Comparison of ENCODE assay signal across 1 cellular context in the genomic region with DNA sequence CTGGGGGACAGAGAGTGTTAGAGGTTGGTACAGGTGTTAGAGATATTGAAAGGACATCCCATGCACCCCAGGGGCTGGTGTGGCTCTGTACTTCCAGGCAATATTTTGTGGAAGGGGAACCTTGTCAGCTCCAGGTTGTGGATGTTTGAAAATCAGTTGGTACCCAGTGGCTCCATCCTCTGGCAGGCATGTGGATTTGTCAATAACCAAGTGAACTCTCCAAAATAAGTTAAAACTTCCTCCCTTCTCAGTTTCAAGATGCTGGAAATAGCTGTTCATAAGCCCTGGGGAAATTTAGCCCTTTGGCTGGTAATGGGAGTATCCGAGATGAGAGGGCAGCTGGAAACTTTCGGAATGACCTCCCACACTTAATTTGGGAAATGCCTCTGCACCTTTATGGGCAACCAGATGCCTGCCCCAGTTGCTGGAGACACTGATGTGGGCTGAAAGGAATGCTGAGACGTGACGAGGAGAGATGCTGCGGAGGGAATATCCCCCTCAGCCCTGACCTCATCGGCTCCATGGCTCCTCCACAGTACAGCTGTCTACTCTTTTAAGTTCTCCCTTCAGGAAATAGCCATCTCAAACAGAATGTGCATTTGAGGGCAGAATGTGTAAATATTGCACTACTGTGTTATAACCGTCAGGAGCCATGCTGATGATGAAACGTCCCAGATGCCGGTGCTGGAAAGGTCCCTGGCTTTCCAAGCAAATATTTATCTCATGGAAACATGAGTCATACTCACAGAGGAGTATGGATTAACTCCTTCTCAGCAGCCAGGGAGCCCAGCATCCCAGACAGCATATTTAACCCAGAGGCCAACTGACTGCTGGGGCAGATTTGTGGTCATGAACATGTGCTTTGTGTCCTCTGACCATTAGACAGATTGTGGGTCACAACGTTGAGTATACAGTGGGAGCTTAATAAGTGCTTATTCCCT.
TF ChIP-seq lines count a peak whose summit lies in the region.

No MANE protein-coding gene starts in this region.

TF ChIP-seq in HepG2, 621 proteins besides CTCF, POLR2A, EP300 and RAD21 (continued from another document and continues in another):
- TF ChIP-seq FOXK1 (CRISPR knock-in tag; IDR thresholded peaks at IDR 0.05; ENCODE audit: borderline replicate concordance, low read depth) (peak; percentile 99), HNF4A (CRISPR knock-in tag; IDR thresholded peaks at IDR 0.05) (peak; percentile 81), RBFOX2 (IDR thresholded peaks at IDR 0.05; ENCODE audit: low read depth, low read length) (0 out of 2 replicates have a peak, but pooled peaks have one; percentile 29), ZNF839 (CRISPR knock-in tag; IDR thresholded peaks at IDR 0.05; ENCODE audit: borderline replicate concordance) (no peak), ZNF292 (CRISPR knock-in tag; IDR thresholded peaks at IDR 0.05; ENCODE audit: borderline replicate concordance, low read depth) (peak; percentile 84; the same call in 1 of the 2 replicates), POLR2AphosphoS5 (IDR thresholded peaks at IDR 0.05; ENCODE audit: low read depth, low read length) (no peak), ZNF790 (CRISPR knock-in tag; IDR thresholded peaks at IDR 0.05; ENCODE audit: borderline replicate concordance) (0 out of 2 replicates have a peak, but pooled peaks have one; percentile 35), ZNF746 (CRISPR knock-in tag; IDR thresholded peaks at IDR 0.05) (peak; percentile 66; the same call in 1 of the 2 replicates), MEIS2 (CRISPR knock-in tag; IDR thresholded peaks at IDR 0.05) (peak; percentile 95), RXRB (CRISPR knock-in tag; IDR thresholded peaks at IDR 0.05; ENCODE audit: borderline replicate concordance) (peak; percentile 98), SAP130 (CRISPR knock-in tag; IDR thresholded peaks at IDR 0.05; ENCODE audit: low read depth) (peak; percentile 97), HNRNPL (IDR thresholded peaks at IDR 0.05; ENCODE audit: low read depth, low read length) (no peak), SETDB1 (CRISPR knock-in tag; IDR thresholded peaks at IDR 0.05; ENCODE audit: borderline replicate concordance) (no peak), ZNF17 (CRISPR knock-in tag; IDR thresholded peaks at IDR 0.05) (0 out of 2 replicates have a peak, but pooled peaks have one; percentile 43), ELF1 (CRISPR knock-in tag; IDR thresholded peaks at IDR 0.05) (peak; percentile 71; the same call in 1 of the 2 replicates), ZKSCAN1 (IDR thresholded peaks at IDR 0.05; ENCODE audit: low read length) (no peak)
- TF ChIP-seq, protein P1, sequence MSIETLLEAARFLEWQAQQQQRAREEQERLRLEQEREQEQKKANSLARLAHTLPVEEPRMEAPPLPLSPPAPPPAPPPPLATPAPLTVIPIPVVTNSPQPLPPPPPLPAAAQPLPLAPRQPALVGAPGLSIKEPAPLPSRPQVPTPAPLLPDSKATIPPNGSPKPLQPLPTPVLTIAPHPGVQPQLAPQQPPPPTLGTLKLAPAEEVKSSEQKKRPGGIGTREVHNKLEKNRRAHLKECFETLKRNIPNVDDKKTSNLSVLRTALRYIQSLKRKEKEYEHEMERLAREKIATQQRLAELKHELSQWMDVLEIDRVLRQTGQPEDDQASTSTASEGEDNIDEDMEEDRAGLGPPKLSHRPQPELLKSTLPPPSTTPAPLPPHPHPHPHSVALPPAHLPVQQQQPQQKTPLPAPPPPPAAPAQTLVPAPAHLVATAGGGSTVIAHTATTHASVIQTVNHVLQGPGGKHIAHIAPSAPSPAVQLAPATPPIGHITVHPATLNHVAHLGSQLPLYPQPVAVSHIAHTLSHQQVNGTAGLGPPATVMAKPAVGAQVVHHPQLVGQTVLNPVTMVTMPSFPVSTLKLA (IDR thresholded peaks at IDR 0.05), result peak; percentile 49; the same call in 1 of the 2 replicates
- TF ChIP-seq, protein P2, sequence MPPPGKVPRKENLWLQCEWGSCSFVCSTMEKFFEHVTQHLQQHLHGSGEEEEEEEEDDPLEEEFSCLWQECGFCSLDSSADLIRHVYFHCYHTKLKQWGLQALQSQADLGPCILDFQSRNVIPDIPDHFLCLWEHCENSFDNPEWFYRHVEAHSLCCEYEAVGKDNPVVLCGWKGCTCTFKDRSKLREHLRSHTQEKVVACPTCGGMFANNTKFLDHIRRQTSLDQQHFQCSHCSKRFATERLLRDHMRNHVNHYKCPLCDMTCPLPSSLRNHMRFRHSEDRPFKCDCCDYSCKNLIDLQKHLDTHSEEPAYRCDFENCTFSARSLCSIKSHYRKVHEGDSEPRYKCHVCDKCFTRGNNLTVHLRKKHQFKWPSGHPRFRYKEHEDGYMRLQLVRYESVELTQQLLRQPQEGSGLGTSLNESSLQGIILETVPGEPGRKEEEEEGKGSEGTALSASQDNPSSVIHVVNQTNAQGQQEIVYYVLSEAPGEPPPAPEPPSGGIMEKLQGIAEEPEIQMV (CRISPR knock-in tag; IDR thresholded peaks at IDR 0.05; ENCODE audit: low read depth), result peak; percentile 62
- TF ChIP-seq, protein P3, sequence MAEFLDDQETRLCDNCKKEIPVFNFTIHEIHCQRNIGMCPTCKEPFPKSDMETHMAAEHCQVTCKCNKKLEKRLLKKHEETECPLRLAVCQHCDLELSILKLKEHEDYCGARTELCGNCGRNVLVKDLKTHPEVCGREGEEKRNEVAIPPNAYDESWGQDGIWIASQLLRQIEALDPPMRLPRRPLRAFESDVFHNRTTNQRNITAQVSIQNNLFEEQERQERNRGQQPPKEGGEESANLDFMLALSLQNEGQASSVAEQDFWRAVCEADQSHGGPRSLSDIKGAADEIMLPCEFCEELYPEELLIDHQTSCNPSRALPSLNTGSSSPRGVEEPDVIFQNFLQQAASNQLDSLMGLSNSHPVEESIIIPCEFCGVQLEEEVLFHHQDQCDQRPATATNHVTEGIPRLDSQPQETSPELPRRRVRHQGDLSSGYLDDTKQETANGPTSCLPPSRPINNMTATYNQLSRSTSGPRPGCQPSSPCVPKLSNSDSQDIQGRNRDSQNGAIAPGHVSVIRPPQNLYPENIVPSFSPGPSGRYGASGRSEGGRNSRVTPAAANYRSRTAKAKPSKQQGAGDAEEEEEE (CRISPR knock-in tag; IDR thresholded peaks at IDR 0.05; ENCODE audit: borderline replicate concordance), result peak; percentile 57; the same call in 1 of the 2 replicates
- TF ChIP-seq, protein P4, sequence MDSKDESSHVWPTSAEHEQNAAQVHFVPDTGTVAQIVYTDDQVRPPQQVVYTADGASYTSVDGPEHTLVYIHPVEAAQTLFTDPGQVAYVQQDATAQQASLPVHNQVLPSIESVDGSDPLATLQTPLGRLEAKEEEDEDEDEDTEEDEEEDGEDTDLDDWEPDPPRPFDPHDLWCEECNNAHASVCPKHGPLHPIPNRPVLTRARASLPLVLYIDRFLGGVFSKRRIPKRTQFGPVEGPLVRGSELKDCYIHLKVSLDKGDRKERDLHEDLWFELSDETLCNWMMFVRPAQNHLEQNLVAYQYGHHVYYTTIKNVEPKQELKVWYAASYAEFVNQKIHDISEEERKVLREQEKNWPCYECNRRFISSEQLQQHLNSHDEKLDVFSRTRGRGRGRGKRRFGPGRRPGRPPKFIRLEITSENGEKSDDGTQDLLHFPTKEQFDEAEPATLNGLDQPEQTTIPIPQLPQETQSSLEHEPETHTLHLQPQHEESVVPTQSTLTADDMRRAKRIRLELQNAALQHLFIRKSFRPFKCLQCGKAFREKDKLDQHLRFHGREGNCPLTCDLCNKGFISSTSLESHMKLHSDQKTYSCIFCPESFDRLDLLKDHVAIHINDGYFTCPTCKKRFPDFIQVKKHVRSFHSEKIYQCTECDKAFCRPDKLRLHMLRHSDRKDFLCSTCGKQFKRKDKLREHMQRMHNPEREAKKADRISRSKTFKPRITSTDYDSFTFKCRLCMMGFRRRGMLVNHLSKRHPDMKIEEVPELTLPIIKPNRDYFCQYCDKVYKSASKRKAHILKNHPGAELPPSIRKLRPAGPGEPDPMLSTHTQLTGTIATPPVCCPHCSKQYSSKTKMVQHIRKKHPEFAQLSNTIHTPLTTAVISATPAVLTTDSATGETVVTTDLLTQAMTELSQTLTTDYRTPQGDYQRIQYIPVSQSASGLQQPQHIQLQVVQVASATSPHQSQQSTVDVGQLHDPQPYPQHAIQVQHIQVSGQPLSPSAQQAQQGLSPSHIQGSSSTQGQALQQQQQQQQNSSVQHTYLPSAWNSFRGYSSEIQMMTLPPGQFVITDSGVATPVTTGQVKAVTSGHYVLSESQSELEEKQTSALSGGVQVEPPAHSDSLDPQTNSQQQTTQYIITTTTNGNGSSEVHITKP (CRISPR knock-in tag; IDR thresholded peaks at IDR 0.05; ENCODE audit: low read depth), result peak; percentile 71; the same call in 1 of the 2 replicates
- TF ChIP-seq, protein P5, sequence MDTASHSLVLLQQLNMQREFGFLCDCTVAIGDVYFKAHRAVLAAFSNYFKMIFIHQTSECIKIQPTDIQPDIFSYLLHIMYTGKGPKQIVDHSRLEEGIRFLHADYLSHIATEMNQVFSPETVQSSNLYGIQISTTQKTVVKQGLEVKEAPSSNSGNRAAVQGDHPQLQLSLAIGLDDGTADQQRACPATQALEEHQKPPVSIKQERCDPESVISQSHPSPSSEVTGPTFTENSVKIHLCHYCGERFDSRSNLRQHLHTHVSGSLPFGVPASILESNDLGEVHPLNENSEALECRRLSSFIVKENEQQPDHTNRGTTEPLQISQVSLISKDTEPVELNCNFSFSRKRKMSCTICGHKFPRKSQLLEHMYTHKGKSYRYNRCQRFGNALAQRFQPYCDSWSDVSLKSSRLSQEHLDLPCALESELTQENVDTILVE (CRISPR knock-in tag; IDR thresholded peaks at IDR 0.05), result peak; percentile 86
- TF ChIP-seq, protein P6, sequence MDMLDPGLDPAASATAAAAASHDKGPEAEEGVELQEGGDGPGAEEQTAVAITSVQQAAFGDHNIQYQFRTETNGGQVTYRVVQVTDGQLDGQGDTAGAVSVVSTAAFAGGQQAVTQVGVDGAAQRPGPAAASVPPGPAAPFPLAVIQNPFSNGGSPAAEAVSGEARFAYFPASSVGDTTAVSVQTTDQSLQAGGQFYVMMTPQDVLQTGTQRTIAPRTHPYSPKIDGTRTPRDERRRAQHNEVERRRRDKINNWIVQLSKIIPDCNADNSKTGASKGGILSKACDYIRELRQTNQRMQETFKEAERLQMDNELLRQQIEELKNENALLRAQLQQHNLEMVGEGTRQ (IDR thresholded peaks at IDR 0.05; ENCODE audit: low read depth, low read length), result no peak
- TF ChIP-seq, protein P6 (CRISPR knock-in tag; IDR thresholded peaks at IDR 0.05; ENCODE audit: borderline replicate concordance), result no peak
- TF ChIP-seq, protein P7, sequence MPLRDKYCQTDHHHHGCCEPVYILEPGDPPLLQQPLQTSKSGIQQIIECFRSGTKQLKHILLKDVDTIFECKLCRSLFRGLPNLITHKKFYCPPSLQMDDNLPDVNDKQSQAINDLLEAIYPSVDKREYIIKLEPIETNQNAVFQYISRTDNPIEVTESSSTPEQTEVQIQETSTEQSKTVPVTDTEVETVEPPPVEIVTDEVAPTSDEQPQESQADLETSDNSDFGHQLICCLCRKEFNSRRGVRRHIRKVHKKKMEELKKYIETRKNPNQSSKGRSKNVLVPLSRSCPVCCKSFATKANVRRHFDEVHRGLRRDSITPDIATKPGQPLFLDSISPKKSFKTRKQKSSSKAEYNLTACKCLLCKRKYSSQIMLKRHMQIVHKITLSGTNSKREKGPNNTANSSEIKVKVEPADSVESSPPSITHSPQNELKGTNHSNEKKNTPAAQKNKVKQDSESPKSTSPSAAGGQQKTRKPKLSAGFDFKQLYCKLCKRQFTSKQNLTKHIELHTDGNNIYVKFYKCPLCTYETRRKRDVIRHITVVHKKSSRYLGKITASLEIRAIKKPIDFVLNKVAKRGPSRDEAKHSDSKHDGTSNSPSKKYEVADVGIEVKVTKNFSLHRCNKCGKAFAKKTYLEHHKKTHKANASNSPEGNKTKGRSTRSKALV (CRISPR knock-in tag; IDR thresholded peaks at IDR 0.05), result peak; percentile 63; the same call in 1 of the 2 replicates
- TF ChIP-seq, protein P8, sequence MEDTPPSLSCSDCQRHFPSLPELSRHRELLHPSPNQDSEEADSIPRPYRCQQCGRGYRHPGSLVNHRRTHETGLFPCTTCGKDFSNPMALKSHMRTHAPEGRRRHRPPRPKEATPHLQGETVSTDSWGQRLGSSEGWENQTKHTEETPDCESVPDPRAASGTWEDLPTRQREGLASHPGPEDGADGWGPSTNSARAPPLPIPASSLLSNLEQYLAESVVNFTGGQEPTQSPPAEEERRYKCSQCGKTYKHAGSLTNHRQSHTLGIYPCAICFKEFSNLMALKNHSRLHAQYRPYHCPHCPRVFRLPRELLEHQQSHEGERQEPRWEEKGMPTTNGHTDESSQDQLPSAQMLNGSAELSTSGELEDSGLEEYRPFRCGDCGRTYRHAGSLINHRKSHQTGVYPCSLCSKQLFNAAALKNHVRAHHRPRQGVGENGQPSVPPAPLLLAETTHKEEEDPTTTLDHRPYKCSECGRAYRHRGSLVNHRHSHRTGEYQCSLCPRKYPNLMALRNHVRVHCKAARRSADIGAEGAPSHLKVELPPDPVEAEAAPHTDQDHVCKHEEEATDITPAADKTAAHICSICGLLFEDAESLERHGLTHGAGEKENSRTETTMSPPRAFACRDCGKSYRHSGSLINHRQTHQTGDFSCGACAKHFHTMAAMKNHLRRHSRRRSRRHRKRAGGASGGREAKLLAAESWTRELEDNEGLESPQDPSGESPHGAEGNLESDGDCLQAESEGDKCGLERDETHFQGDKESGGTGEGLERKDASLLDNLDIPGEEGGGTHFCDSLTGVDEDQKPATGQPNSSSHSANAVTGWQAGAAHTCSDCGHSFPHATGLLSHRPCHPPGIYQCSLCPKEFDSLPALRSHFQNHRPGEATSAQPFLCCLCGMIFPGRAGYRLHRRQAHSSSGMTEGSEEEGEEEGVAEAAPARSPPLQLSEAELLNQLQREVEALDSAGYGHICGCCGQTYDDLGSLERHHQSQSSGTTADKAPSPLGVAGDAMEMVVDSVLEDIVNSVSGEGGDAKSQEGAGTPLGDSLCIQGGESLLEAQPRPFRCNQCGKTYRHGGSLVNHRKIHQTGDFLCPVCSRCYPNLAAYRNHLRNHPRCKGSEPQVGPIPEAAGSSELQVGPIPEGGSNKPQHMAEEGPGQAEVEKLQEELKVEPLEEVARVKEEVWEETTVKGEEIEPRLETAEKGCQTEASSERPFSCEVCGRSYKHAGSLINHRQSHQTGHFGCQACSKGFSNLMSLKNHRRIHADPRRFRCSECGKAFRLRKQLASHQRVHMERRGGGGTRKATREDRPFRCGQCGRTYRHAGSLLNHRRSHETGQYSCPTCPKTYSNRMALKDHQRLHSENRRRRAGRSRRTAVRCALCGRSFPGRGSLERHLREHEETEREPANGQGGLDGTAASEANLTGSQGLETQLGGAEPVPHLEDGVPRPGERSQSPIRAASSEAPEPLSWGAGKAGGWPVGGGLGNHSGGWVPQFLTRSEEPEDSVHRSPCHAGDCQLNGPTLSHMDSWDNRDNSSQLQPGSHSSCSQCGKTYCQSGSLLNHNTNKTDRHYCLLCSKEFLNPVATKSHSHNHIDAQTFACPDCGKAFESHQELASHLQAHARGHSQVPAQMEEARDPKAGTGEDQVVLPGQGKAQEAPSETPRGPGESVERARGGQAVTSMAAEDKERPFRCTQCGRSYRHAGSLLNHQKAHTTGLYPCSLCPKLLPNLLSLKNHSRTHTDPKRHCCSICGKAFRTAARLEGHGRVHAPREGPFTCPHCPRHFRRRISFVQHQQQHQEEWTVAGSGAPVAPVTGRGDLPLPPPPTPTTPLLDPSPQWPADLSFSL (CRISPR knock-in tag; IDR thresholded peaks at IDR 0.05), result no peak
- TF ChIP-seq, protein P9, sequence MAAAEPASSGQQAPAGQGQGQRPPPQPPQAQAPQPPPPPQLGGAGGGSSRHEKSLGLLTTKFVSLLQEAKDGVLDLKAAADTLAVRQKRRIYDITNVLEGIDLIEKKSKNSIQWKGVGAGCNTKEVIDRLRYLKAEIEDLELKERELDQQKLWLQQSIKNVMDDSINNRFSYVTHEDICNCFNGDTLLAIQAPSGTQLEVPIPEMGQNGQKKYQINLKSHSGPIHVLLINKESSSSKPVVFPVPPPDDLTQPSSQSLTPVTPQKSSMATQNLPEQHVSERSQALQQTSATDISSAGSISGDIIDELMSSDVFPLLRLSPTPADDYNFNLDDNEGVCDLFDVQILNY (CRISPR knock-in tag; conservative IDR thresholded peaks at IDR 0.05), result no peak
